1 cellular context compared by ENCODE assay signal in genomic region chr14:104341532-104342434, GRCh38.
TF ChIP-seq lines count a peak whose summit lies in the region.

No MANE protein-coding gene starts in this region.

TF ChIP-seq in HEK293, 187 proteins besides CTCF, POLR2A, EP300 and RAD21 (continued from another document and continues in another):
- no peak for TF ChIP-seq ZNF362 (tag by site-specific recombination; IDR thresholded peaks at IDR 0.05)
- TF ChIP-seq ZNF138 (tag by site-specific recombination; IDR thresholded peaks at IDR 0.05; ENCODE audit: borderline replicate concordance): no peak
- TF ChIP-seq ZNF416 (tag by site-specific recombination; IDR thresholded peaks at IDR 0.05): no peak
- TF ChIP-seq ZBTB11 (tag by site-specific recombination; conservative IDR thresholded peaks at IDR 0.05; ENCODE audit: low read depth): peak; percentile 60
- no peak for TF ChIP-seq ZNF211 (tag by site-specific recombination; IDR thresholded peaks at IDR 0.05; ENCODE audit: low read depth)
- no peak for TF ChIP-seq ZNF510 (tag by site-specific recombination; IDR thresholded peaks at IDR 0.05; ENCODE audit: insufficient replicate concordance)
- 0 out of 2 replicates have a peak, but pooled peaks have one; percentile 37 for TF ChIP-seq ZNF843 (tag by site-specific recombination; IDR thresholded peaks at IDR 0.05)
- TF ChIP-seq KLF10 (tag by site-specific recombination; IDR thresholded peaks at IDR 0.05): 0 out of 2 replicates have a peak, but pooled peaks have one; percentile 40
- no peak for TF ChIP-seq ZFP41 (tag by site-specific recombination; IDR thresholded peaks at IDR 0.05; ENCODE audit: borderline replicate concordance)
- TF ChIP-seq ZNF112 (tag by site-specific recombination; IDR thresholded peaks at IDR 0.05): no peak
- TF ChIP-seq ZBTB1 (tag by site-specific recombination; IDR thresholded peaks at IDR 0.05): no peak
- TF ChIP-seq ZBTB6 (tag by site-specific recombination; IDR thresholded peaks at IDR 0.05): peak; percentile 49; the same call in 1 of the 2 replicates
- no peak for TF ChIP-seq ZNF521 (tag by site-specific recombination; IDR thresholded peaks at IDR 0.05)
- peak; percentile 86 for TF ChIP-seq ZNF518A (tag by site-specific recombination; conservative IDR thresholded peaks at IDR 0.05; ENCODE audit: low read depth)
- no peak for TF ChIP-seq GLIS1 (tag by site-specific recombination; IDR thresholded peaks at IDR 0.05)
- peak; percentile 44; the same call in 1 of the 2 replicates for TF ChIP-seq ZNF394 (tag by site-specific recombination; IDR thresholded peaks at IDR 0.05; ENCODE audit: borderline replicate concordance)
- TF ChIP-seq ZNF133 (tag by site-specific recombination; IDR thresholded peaks at IDR 0.05): no peak
- no peak; the same call in 1 of the 2 replicates for TF ChIP-seq ZNF623 (tag by site-specific recombination; IDR thresholded peaks at IDR 0.05)
- peak; percentile 63; the same call in 1 of the 2 replicates for TF ChIP-seq ZNF280D (tag by site-specific recombination; IDR thresholded peaks at IDR 0.05)
- TF ChIP-seq ZNF610 (tag by site-specific recombination; IDR thresholded peaks at IDR 0.05; ENCODE audit: borderline replicate concordance): no peak
- TF ChIP-seq ZNF600 (tag by site-specific recombination; IDR thresholded peaks at IDR 0.05): peak; percentile 95
- TF ChIP-seq KLF9 (tag by site-specific recombination; IDR thresholded peaks at IDR 0.05; ENCODE audit: low read depth): peak; percentile 76
- no peak for TF ChIP-seq ZNF174 (tag by site-specific recombination; IDR thresholded peaks at IDR 0.05)
- peak; percentile 90 for TF ChIP-seq ZBTB17 (tag by site-specific recombination; IDR thresholded peaks at IDR 0.05)
- no peak for TF ChIP-seq ZNF19 (tag by site-specific recombination; IDR thresholded peaks at IDR 0.05; ENCODE audit: low read depth)
- 0 out of 2 replicates have a peak, but pooled peaks have one; percentile 10 for TF ChIP-seq ZNF146 (tag by site-specific recombination; IDR thresholded peaks at IDR 0.05)
- no peak for TF ChIP-seq ZNF248 (tag by site-specific recombination; IDR thresholded peaks at IDR 0.05)
- 0 out of 2 replicates have a peak, but pooled peaks have one; percentile 44 for TF ChIP-seq ZFP69B (tag by site-specific recombination; IDR thresholded peaks at IDR 0.05)
- TF ChIP-seq MEIS1 (CRISPR knock-in tag; IDR thresholded peaks at IDR 0.05; ENCODE audit: borderline replicate concordance): no peak
- peak; percentile 61 for TF ChIP-seq YY2 (tag by site-specific recombination; IDR thresholded peaks at IDR 0.05)
- no peak for TF ChIP-seq ZNF830 (tag by site-specific recombination; IDR thresholded peaks at IDR 0.05; ENCODE audit: low read depth)
- TF ChIP-seq ZNF629 (tag by site-specific recombination; IDR thresholded peaks at IDR 0.05): no peak
- TF ChIP-seq ZNF214 (tag by site-specific recombination; IDR thresholded peaks at IDR 0.05; ENCODE audit: borderline replicate concordance): no peak
- no peak for TF ChIP-seq ZNF26 (tag by site-specific recombination; IDR thresholded peaks at IDR 0.05)
- no peak for TF ChIP-seq ZNF280C (tag by site-specific recombination; IDR thresholded peaks at IDR 0.05)
- TF ChIP-seq HOXD13 (CRISPR knock-in tag; IDR thresholded peaks at IDR 0.05; ENCODE audit: borderline replicate concordance): no peak
- no peak for TF ChIP-seq ZNF341 (tag by site-specific recombination; IDR thresholded peaks at IDR 0.05; ENCODE audit: low read depth)
- no peak for TF ChIP-seq ZBTB7A (tag by site-specific recombination; IDR thresholded peaks at IDR 0.05; ENCODE audit: low read depth)
- TF ChIP-seq WT1 (tag by site-specific recombination; IDR thresholded peaks at IDR 0.05): no peak
- peak; percentile 42 for TF ChIP-seq ZNF654 (tag by site-specific recombination; IDR thresholded peaks at IDR 0.05; ENCODE audit: low read depth)
- TF ChIP-seq ZNF311 (tag by site-specific recombination; IDR thresholded peaks at IDR 0.05; ENCODE audit: borderline replicate concordance): no peak
- 0 out of 2 replicates have a peak, but pooled peaks have one; percentile 56 for TF ChIP-seq ZSCAN30 (tag by site-specific recombination; IDR thresholded peaks at IDR 0.05)
- no peak for TF ChIP-seq ZNF791 (tag by site-specific recombination; IDR thresholded peaks at IDR 0.05)
- TF ChIP-seq ZNF404 (tag by site-specific recombination; IDR thresholded peaks at IDR 0.05): no peak
- TF ChIP-seq ZNF433 (tag by site-specific recombination; IDR thresholded peaks at IDR 0.05; ENCODE audit: low read depth): no peak
- TF ChIP-seq ZNF426 (tag by site-specific recombination; IDR thresholded peaks at IDR 0.05): no peak
- TF ChIP-seq ZNF670 (tag by site-specific recombination; IDR thresholded peaks at IDR 0.05; ENCODE audit: low read depth): no peak
- TF ChIP-seq PRDM1 (tag by site-specific recombination; IDR thresholded peaks at IDR 0.05): no peak
- no peak for TF ChIP-seq ZNF202 (tag by site-specific recombination; IDR thresholded peaks at IDR 0.05; ENCODE audit: borderline replicate concordance)
